In genomic region chr17:43006639-43007551, GRCh38 we compare ENCODE assay signal across 8 cellular contexts. TPM values are rescaled to one million over a fixed set of nuclear protein-coding genes. Genes with fewer than 3 reads are reported as not detected.
DNase-seq lines count a peak whose midpoint lies in the region; ATAC-seq and TF ChIP-seq lines count a peak whose summit lies in the region.

Gene IFI35, plus strand, starts transcription at chr17:43006784. Its CDS starts 164 bp downstream, at chr17:43006948.

- ATAC-seq in HG02588 (IDR thresholded peaks at IDR 0.05; ENCODE audit: unreplicated experiment) (peak; percentile 76), left colon (peak; percentile 83)

- intact Hi-C loops in left colon (cut with DNase I, micrococcal nuclease), result no loop called here

- DNase-seq in GM04504 (ENCODE audit: low read depth) (peak; percentile 72), NCI-H2227 treated with DMSO at 0.1 percent for 48 hours (lab: John Stamatoyannopoulos, UW) (peak; percentile 68), choroid plexus epithelial cell (ENCODE audit: low read depth) (peak; percentile 94), left colon (peak; percentile 90 to 92), 8988T (no peak)
- DNase-seq in activated CD4-positive, alpha-beta T cell treated with anti-CD3 and anti-CD28 coated beads for 48 hours, result peak; percentile 91
- peak; percentile 87 for DNase-seq in stimulated activated CD4-positive, alpha-beta T cell treated with anti-CD3 and anti-CD28 coated beads, Interleukin-2, amount 100 ng/mL, for 4 hours (ENCODE audit: low read depth)

- peak within 1 kb of the TSS; percentile 74 for H3K4me3 ChIP-seq in choroid plexus epithelial cell (ENCODE audit: low read depth, low read length)

- peak; percentile 25 for TF ChIP-seq CTCF in choroid plexus epithelial cell (conservative IDR thresholded peaks at IDR 0.05; ENCODE audit: low read depth, low read length)

RNA-seq across cellular contexts. Expression of gene IFI35, which starts in this region (rescaled TPM):
- total RNA-seq in left colon, result 10 to 100 TPM; 33.6 to 51.6 TPM
